Comparison of ENCODE assay signal across 8 cellular contexts in the genomic region with DNA sequence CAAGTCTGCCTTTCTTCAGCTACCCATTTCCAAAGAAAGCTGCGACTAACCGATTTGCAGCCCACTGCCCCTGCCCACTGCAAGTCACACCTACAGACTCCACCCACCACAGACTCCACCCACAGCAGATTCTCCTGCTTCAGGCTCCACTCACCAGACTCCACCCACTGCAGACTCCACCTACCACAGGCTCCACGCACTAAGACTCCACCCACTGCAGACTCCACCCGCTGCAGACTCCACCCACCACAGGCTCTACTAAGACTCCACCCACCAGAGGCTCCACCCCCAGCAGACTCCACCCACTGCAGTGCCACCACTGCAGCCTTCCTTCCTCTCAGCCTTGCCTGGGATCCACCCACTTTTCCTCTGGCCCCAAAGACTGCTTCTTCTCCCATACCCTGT. TPM values are rescaled to one million over a fixed set of nuclear protein-coding genes. Genes with fewer than 3 reads are reported as not detected.
DNase-seq lines count a peak whose midpoint lies in the region; ATAC-seq and TF ChIP-seq lines count a peak whose summit lies in the region.

No MANE protein-coding gene starts in this region.

- WGBS in psoas muscle, 3 donors = 41 to 60% (median 50%) methylated on average over 4 of the region's 4 CpGs

- TF ChIP-seq CTCF in AG10803 (conservative IDR thresholded peaks at IDR 0.05; ENCODE audit: low read length) (no peak), psoas muscle (IDR thresholded peaks at IDR 0.05) (no peak), tibial artery (IDR thresholded peaks at IDR 0.05) (no peak)

- H3K4me3 ChIP-seq in AG10803 (ENCODE audit: low read length) = no peak overlapping the region
- peak overlapping the region; percentile 21 for H3K4me3 ChIP-seq in psoas muscle
- no peak overlapping the region for H3K4me3 ChIP-seq in tibial artery

- H3K27ac ChIP-seq in psoas muscle (peak overlapping the region; percentile 98), tibial artery (no peak overlapping the region)

- H3K9me3 ChIP-seq in psoas muscle (no peaks in the 10 kb centered on the region), tibial artery (no peaks in the 10 kb centered on the region)

- peak; percentile 77 for ATAC-seq in GM21529 (IDR thresholded peaks at IDR 0.05; ENCODE audit: unreplicated experiment)
- peak; percentile 70 to 83 (median 76) for ATAC-seq in psoas muscle
- no peak for ATAC-seq in HG03571 (IDR thresholded peaks at IDR 0.05; ENCODE audit: unreplicated experiment)

- H3K36me3 ChIP-seq in psoas muscle (ENCODE audit: insufficient read depth in 1 of 2, low read depth in 1 of 2) (peaks cover 0 to 14% of the 10 kb centered on the region in 2 donors), tibial artery (no peaks in the 10 kb centered on the region)

- DNase-seq in AG10803 (ENCODE audit: low read depth) (peak; percentile 3), SHP77 treated with DMSO at 0.1 percent for 48 hours (lab: John Stamatoyannopoulos, UW) (peak; percentile 11), dermis microvascular lymphatic vessel endothelial cell (ENCODE audit: low read depth in 2 of 2) (peak; percentile 36 to 61), psoas muscle (peak; percentile 84 to 96), tibial artery (no peak), putamen (ENCODE audit: low spot score) (no peak)

- H3K27me3 ChIP-seq in psoas muscle (ENCODE audit: insufficient read depth in 3 of 3, low read length in 2 of 3) (no peaks in the 10 kb centered on the region), tibial artery (no peaks in the 10 kb centered on the region)

- H3K4me1 ChIP-seq in psoas muscle = peaks cover 95% of the 10 kb centered on the region
- peaks cover 0 to 13% (median 3%) of the 10 kb centered on the region in 4 donors for H3K4me1 ChIP-seq in tibial artery

- intact Hi-C loops in psoas muscle (cut with DNase I) (loop anchor here in 1 of 2 donors (5.0 kb wide), 1 partner anchor 40 kb away; the partner anchor contains the start of gene ABLIM2), tibial artery (cut with DNase I; ENCODE audit: low total_unique reads) (no loop called here)

RNA-seq across cellular contexts. Expression of gene ABLIM2, which starts 41.3 kb away (rescaled TPM):
- 2.6 and 2.8 TPM in 2 replicates for total RNA-seq in dermis microvascular lymphatic vessel endothelial cell
- total RNA-seq in psoas muscle = 100 to 1,000 TPM; 127 to 956 (median 461) TPM
- 100 to 1,000 TPM in 2 of 3 donors, 10 to 100 TPM in 1; 82.2 to 295 (median 123) TPM for polyA plus RNA-seq in psoas muscle

Comparison
In these comparisons a context has a peak if more than half of its experiments do, and no peak if none do; other contexts are left out.
1. DNase-seq: peak in AG10803 (single experiment), SHP77 treated with DMSO at 0.1 percent for 48 hours (single experiment), dermis microvascular lymphatic vessel endothelial cell (2 of 2) and psoas muscle (2 of 2); none in tibial artery (0 of 2) and putamen (single experiment).
2. RNA of gene ABLIM2, which starts 41.3 kb away (total RNA-seq): 127 to 956 TPM in psoas muscle; 2.6 to 2.8 TPM in dermis microvascular lymphatic vessel endothelial cell; every median in the first group is over 10 times any median in the second.